Comparison of ENCODE assay signal across 11 cellular contexts in genomic region chr5:32712463-32713395, GRCh38. TPM values are rescaled to one million over a fixed set of nuclear protein-coding genes. Genes with fewer than 3 reads are reported as not detected.
DNase-seq lines count a peak whose midpoint lies in the region; ATAC-seq, FAIRE-seq and TF ChIP-seq lines count a peak whose summit lies in the region.
"Had no signal": no experiment of that assay in that cellular context is flagged by ENCODE, and none has a peak within 500 bp of the region (broad histone marks: within the 10 kb centered on the region; RNA-seq: fewer than 3 reads in every experiment).

No MANE protein-coding gene starts in this region.

- peak overlapping the region; percentile 65 to 77; a peak in 3 of 4 replicates for H3K4me3 ChIP-seq in SK-N-SH (ENCODE audit: low read depth in 2 of 2, low read length in 1 of 2)
- peak overlapping the region; percentile 80 to 85 for H3K4me3 ChIP-seq in kidney (ENCODE audit: low read length in 2 of 2)

- no peaks in the 10 kb centered on the region for H3K36me3 Mint-ChIP-seq in activated naive CD8-positive, alpha-beta T cell treated with anti-CD3 and anti-CD28 coated beads, Interleukin-2, amount 50 U/mL, for 24 hours (ENCODE audit: low read depth)
- no peaks in the 10 kb centered on the region for H3K36me3 Mint-ChIP-seq in stimulated activated naive CD8-positive, alpha-beta T cell treated with anti-CD3 and anti-CD28 coated beads, Interleukin-15, Interleukin-2, amounts not matched to agents 100 ng/mL and 50 ng/mL, for 24 hours (ENCODE audit: low read depth)

- H3K4me2 ChIP-seq in SK-N-SH, result peak overlapping the region; percentile 82

- peaks cover 30% of the 10 kb centered on the region for H3K4me1 Mint-ChIP-seq in activated naive CD8-positive, alpha-beta T cell treated with anti-CD3 and anti-CD28 coated beads, Interleukin-2, amount 50 U/mL, for 24 hours
- H3K4me1 Mint-ChIP-seq in stimulated activated naive CD8-positive, alpha-beta T cell treated with anti-CD3 and anti-CD28 coated beads, Interleukin-15, Interleukin-2, amounts not matched to agents 100 ng/mL and 50 ng/mL, for 24 hours (ENCODE audit: low read depth), result peaks cover 39% of the 10 kb centered on the region

- TF ChIP-seq CTCF in SK-N-SH (IDR thresholded peaks at IDR 0.05) (peak; percentile 43), kidney (IDR thresholded peaks at IDR 0.05; ENCODE audit: borderline replicate concordance, extremely low read depth, insufficient read depth) (no peak)

- H3K9ac ChIP-seq in SK-N-SH, result peak overlapping the region; percentile 91
- H3K9ac ChIP-seq in kidney (ENCODE audit: low read length in 2 of 2), result peak overlapping the region; percentile 43 to 84

- no peak for TF ChIP-seq RAD21 in SK-N-SH (IDR thresholded peaks at IDR 0.05; ENCODE audit: low read length)

- H3K27ac ChIP-seq in SK-N-SH (ENCODE audit: low read depth in 2 of 2, low read length in 1 of 2) (peak overlapping the region in 1 of 2 experiments; percentile 95; a peak in 2 of 4 replicates), kidney (ENCODE audit: low read depth in 2 of 2, low read length in 2 of 2) (peak overlapping the region; percentile 79 to 87)

- H3K4me1 ChIP-seq in SK-N-SH (ENCODE audit: control insufficient read depth in 1 of 2, insufficient read depth in 2 of 2, low read depth in 1 of 2, low read length in 1 of 2), result peaks cover 6 to 12% of the 10 kb centered on the region in 2 experiments; a peak in 1 of 4 replicates
- peaks cover 2 to 4% of the 10 kb centered on the region in 2 donors for H3K4me1 ChIP-seq in kidney (ENCODE audit: control insufficient read depth in 1 of 2, insufficient read depth in 1 of 2, low read depth in 1 of 2, low read length in 2 of 2)
- H3K4me1 ChIP-seq: BE2C had no signal

- H3K27me3 ChIP-seq in SK-N-SH (ENCODE audit: insufficient read depth), result no peaks in the 10 kb centered on the region

- H3K9me2 ChIP-seq in SK-N-SH, result no peaks in the 10 kb centered on the region

- no peak for FAIRE-seq in kidney (lab: Jason Lieb, UNC)

- H3K9me3 Mint-ChIP-seq in activated naive CD8-positive, alpha-beta T cell treated with anti-CD3 and anti-CD28 coated beads, Interleukin-2, amount 50 U/mL, for 24 hours, result peaks cover 6% of the 10 kb centered on the region
- H3K9me3 Mint-ChIP-seq in stimulated activated naive CD8-positive, alpha-beta T cell treated with anti-CD3 and anti-CD28 coated beads, Interleukin-15, Interleukin-2, amounts not matched to agents 100 ng/mL and 50 ng/mL, for 24 hours, result no peaks in the 10 kb centered on the region

- peaks cover 39% of the 10 kb centered on the region for H3F3A ChIP-seq in SK-N-SH (replicated peaks; ENCODE audit: insufficient read depth)

- H3K27ac Mint-ChIP-seq in activated naive CD8-positive, alpha-beta T cell treated with anti-CD3 and anti-CD28 coated beads, Interleukin-2, amount 50 U/mL, for 24 hours, result peak overlapping the region; percentile 71
- H3K27ac Mint-ChIP-seq in stimulated activated naive CD8-positive, alpha-beta T cell treated with anti-CD3 and anti-CD28 coated beads, Interleukin-15, Interleukin-2, amounts not matched to agents 100 ng/mL and 50 ng/mL, for 24 hours, result peak overlapping the region; percentile 50

- WGBS in SK-N-SH (ENCODE audit: low lambda C conversion rate), result 39% methylated on average over 42 of the region's 59 CpGs

- H2AFZ ChIP-seq in SK-N-SH (ENCODE audit: low read depth), result no peak overlapping the region

- DNase-seq in SK-N-SH (peak; percentile 13), kidney (peak; percentile 65), islet precursor cell (no peak), NCI-H774 (lab: John Stamatoyannopoulos, UW) (no peak)
- DNase-seq in activated naive CD8-positive, alpha-beta T cell treated with anti-CD3 and anti-CD28 coated beads, Interleukin-2, amount 50 U/mL, for 24 hours, result peak; percentile 3
- no peak for DNase-seq in NK-92 treated with Interleukin-12 subunit alpha and Interleukin-12 subunit beta, amount 100 ng/mL, for 24 hours (lab: John Stamatoyannopoulos, UW)
- DNase-seq: BE2C, NCI-H510A had no signal

- H3K36me3 ChIP-seq in SK-N-SH (replicated peaks in 1 of 2; ENCODE audit: control insufficient read depth in 1 of 2, insufficient read depth in 2 of 2, low read length in 1 of 2) (peaks cover 0 to 21% of the 10 kb centered on the region in 2 experiments), kidney (ENCODE audit: control insufficient read depth in 1 of 2, insufficient read depth in 2 of 2, low read length in 2 of 2) (no peaks in the 10 kb centered on the region)
- H3K36me3 ChIP-seq: adrenal gland, BE2C had no signal

- H3K27me3 Mint-ChIP-seq in activated naive CD8-positive, alpha-beta T cell treated with anti-CD3 and anti-CD28 coated beads, Interleukin-2, amount 50 U/mL, for 24 hours, result peaks cover 63% of the 10 kb centered on the region
- peaks cover 76% of the 10 kb centered on the region for H3K27me3 Mint-ChIP-seq in stimulated activated naive CD8-positive, alpha-beta T cell treated with anti-CD3 and anti-CD28 coated beads, Interleukin-15, Interleukin-2, amounts not matched to agents 100 ng/mL and 50 ng/mL, for 24 hours

- H3K4me3 Mint-ChIP-seq in activated naive CD8-positive, alpha-beta T cell treated with anti-CD3 and anti-CD28 coated beads, Interleukin-2, amount 50 U/mL, for 24 hours, result peak overlapping the region; percentile 21
- H3K4me3 Mint-ChIP-seq in stimulated activated naive CD8-positive, alpha-beta T cell treated with anti-CD3 and anti-CD28 coated beads, Interleukin-15, Interleukin-2, amounts not matched to agents 100 ng/mL and 50 ng/mL, for 24 hours, result peak overlapping the region; percentile 40

- no peak for TF ChIP-seq EP300 in SK-N-SH (IDR thresholded peaks at IDR 0.05; ENCODE audit: borderline replicate concordance in 1 of 2, low read depth in 1 of 2, low read length in 1 of 2)

- no peak for ATAC-seq in SK-N-SH treated with all-trans-retinoic acid at 6 μM for 48 hours
- no peak for ATAC-seq in activated naive CD8-positive, alpha-beta T cell treated with anti-CD3 and anti-CD28 coated beads, Interleukin-2, amount 50 U/mL, for 24 hours

- POLR2A ChIA-PET in SK-N-SH (lab: Yijun Ruan, JAX), result no interaction called here

- H4K20me1 ChIP-seq in SK-N-SH (ENCODE audit: insufficient read depth), result no peaks in the 10 kb centered on the region

- intact Hi-C loops in kidney (cut with DNase I), result no loop called here

- CTCF ChIA-PET in SK-N-SH (lab: Yijun Ruan, JAX), result no interaction called here

- H3K9me3 ChIP-seq in SK-N-SH (peaks cover 3% of the 10 kb centered on the region; the same call in 1 of the 2 replicates), kidney (ENCODE audit: control insufficient read depth in 1 of 2, low read length in 2 of 2) (no peaks in the 10 kb centered on the region)
- H3K9me3 ChIP-seq: adrenal gland, BE2C had no signal

- peaks cover 70% of the 10 kb centered on the region for H3K79me2 ChIP-seq in SK-N-SH (ENCODE audit: insufficient read depth)

TF ChIP-seq in SK-N-SH, 30 proteins besides CTCF, POLR2A, EP300 and RAD21:
- TF ChIP-seq MXI1 (IDR thresholded peaks at IDR 0.05; ENCODE audit: low read depth, low read length), result no peak
- TF ChIP-seq MAX (IDR thresholded peaks at IDR 0.05; ENCODE audit: low read depth), result 0 out of 2 replicates have a peak, but pooled peaks have one; percentile 2
- TF ChIP-seq RFX5 (IDR thresholded peaks at IDR 0.05; ENCODE audit: low read length), result no peak
- no peak for TF ChIP-seq GATA2 (CRISPR knock-in tag; IDR thresholded peaks at IDR 0.05)

TF ChIP-seq in SK-N-SH treated with all-trans-retinoic acid at 6 μM for 48 hours, 23 proteins besides CTCF, POLR2A, EP300 and RAD21 (continues in another document):
- TF ChIP-seq TCF4 (CRISPR knock-in tag; IDR thresholded peaks at IDR 0.05; ENCODE audit: borderline replicate concordance) (no peak), ZNF70 (CRISPR knock-in tag; IDR thresholded peaks at IDR 0.05) (no peak), CSRNP3 (CRISPR knock-in tag; IDR thresholded peaks at IDR 0.05) (no peak), RARB (CRISPR knock-in tag; IDR thresholded peaks at IDR 0.05) (no peak), CREB5 (CRISPR knock-in tag; IDR thresholded peaks at IDR 0.05; ENCODE audit: low read depth) (no peak), ARNTL (CRISPR knock-in tag; IDR thresholded peaks at IDR 0.05; ENCODE audit: borderline replicate concordance, low read depth) (no peak), ZNF565 (CRISPR knock-in tag; conservative IDR thresholded peaks at IDR 0.05; ENCODE audit: low read depth) (no peak), ZNF8 (CRISPR knock-in tag; IDR thresholded peaks at IDR 0.05) (no peak)

RNA-seq across cellular contexts. Expression of gene NPR3, which starts 1.6 kb away (rescaled TPM):
- polyA plus RNA-seq in SK-N-SH (2012; rRNA removed), result 35.8 and 49.7 TPM in 2 replicates
- 34.1 and 48.3 TPM in 2 replicates for polyA plus RNA-seq in SK-N-SH (2012; cell fraction: cytosol; rRNA removed)
- polyA plus RNA-seq in SK-N-SH (2012; cell fraction: nucleus; rRNA removed), result 28.9 and 53.2 TPM in 2 replicates
- total RNA-seq in kidney, result 12.5 TPM
- 33.7 TPM for polyA plus RNA-seq in kidney (ENCODE audit: insufficient read depth, low read depth, low replicate concordance)

Comparison
In these comparisons a context has a peak if more than half of its experiments do, and no peak if none do; other contexts are left out.
1. DNase-seq: peak in SK-N-SH (single experiment), activated naive CD8-positive, alpha-beta T cell treated with anti-CD3 and anti-CD28 coated beads, Interleukin-2, amount 50 U/mL, for 24 hours (single experiment) and kidney (single experiment); none in NK-92 treated with Interleukin-12 subunit alpha and Interleukin-12 subunit beta, amount 100 ng/mL, for 24 hours (single experiment), islet precursor cell (single experiment) and NCI-H774 (single experiment).